Comparison of ENCODE assay signal across 29 cellular contexts in the genomic region with DNA sequence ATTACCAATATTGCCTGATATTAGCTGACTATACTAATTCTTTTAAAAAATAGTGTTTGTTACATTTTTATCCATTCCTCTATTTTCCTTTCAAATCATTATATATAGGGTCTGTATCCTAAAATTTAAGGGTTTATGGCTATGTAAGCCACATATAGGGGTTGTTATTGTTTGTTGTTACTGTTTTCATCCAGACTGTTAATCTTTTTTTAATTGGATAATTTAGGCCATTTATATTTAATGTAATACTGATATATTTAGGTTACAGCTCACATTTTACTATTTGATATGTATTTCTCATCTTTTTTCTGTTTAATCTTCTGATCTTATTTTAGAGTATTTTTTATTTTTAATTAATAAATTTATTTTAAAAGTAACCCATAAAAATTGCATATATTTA.
"Had no signal": no experiment of that assay in that cellular context is flagged by ENCODE, and none has a peak within 500 bp of the region (broad histone marks: within the 10 kb centered on the region; RNA-seq: fewer than 3 reads in every experiment).

No MANE protein-coding gene starts in this region.

- H3K27ac ChIP-seq: ascending aorta, cardiac muscle cell, VCaP had no signal

- ATAC-seq: activated CD8-positive, alpha-beta memory T cell treated with anti-CD3 and anti-CD28 coated beads, Interleukin-2, amount 10 ng/mL, durations not matched to agents 7 days and 5 days; activated CD8-positive, alpha-beta T cell treated with anti-CD3 and anti-CD28 coated beads for 36 hours; activated naive CD8-positive, alpha-beta T cell treated with anti-CD3 and anti-CD28 coated beads, Interleukin-2, amount 50 U/mL, for 24 hours had no signal

- H3K36me3 ChIP-seq: ascending aorta, cardiac muscle cell had no signal

- H3K27me3 ChIP-seq: ascending aorta, cardiac muscle cell had no signal

- DNase-seq: activated B cell treated with CpG ODN at 0.5 μM for 24 hours; activated CD4-positive, alpha-beta memory T cell treated with anti-CD3 and anti-CD28 coated beads for 36 hours; activated CD4-positive, alpha-beta T cell treated with anti-CD3 and anti-CD28 coated beads for 4 hours; activated CD4-positive, alpha-beta T cell treated with anti-CD3 and anti-CD28 coated beads, Interleukin-2, amount 10 ng/mL, durations not matched to agents 24 days and 14 days; activated CD4-positive, alpha-beta T cell treated with anti-CD3 and anti-CD28 coated beads, Interleukin-2, amount 50 U/mL, for 1 hour; activated CD4-positive, alpha-beta T cell treated with anti-CD3 and anti-CD28 coated beads, Interleukin-2, amount 50 U/mL, for 4 hours; activated CD4-positive, CD25-positive, alpha-beta regulatory T cell treated with anti-CD3 and anti-CD28 coated beads, Interleukin-2, amount 50 U/mL, for 72 hours; activated CD8-positive, alpha-beta memory T cell treated with anti-CD3 and anti-CD28 coated beads, Interleukin-2, amount 10 ng/mL, durations not matched to agents 7 days and 5 days; activated CD8-positive, alpha-beta memory T cell treated with anti-CD3 and anti-CD28 coated beads, Interleukin-2, amount 50 U/mL, for 48 hours; activated CD8-positive, alpha-beta T cell treated with anti-CD3 and anti-CD28 coated beads for 36 hours; activated effector memory CD4-positive, alpha-beta T cell treated with Interleukin-2 at 50 U/mL for 16 hours; activated gamma-delta T cell; activated naive CD4-positive, alpha-beta T cell treated with anti-CD3 and anti-CD28 coated beads, Interleukin-2, amount 10 ng/mL, durations not matched to agents 7 days and 5 days; activated naive CD4-positive, alpha-beta T cell treated with Interleukin-2 at 50 U/mL for 16 hours; activated naive CD8-positive, alpha-beta T cell treated with anti-CD3 and anti-CD28 coated beads, Interleukin-2, amount 10 ng/mL, durations not matched to agents 7 days and 5 days; activated naive CD8-positive, alpha-beta T cell treated with anti-CD3 and anti-CD28 coated beads, Interleukin-2, amount 50 U/mL, for 24 hours; activated T-cell treated with anti-CD3 and anti-CD28 coated beads, Interleukin-2, amount 50 U/mL, for 24 hours; activated T-cell treated with anti-CD3 and anti-CD28 coated beads, Interleukin-2, amount 50 U/mL, for 48 hours; amygdala; anterior cingulate cortex; caudate nucleus; cerebellar nuclear complex; T-helper 1 cell; T-helper 2 cell; T-helper 9 cell had no signal

- H3K4me1 ChIP-seq: ascending aorta had no signal

- FAIRE-seq: bronchial epithelial cell had no signal

- H3K4me3 ChIP-seq: ascending aorta, cardiac muscle cell had no signal
